26 cellular contexts compared by ENCODE assay signal in genomic region chr2:76642122-76642521, GRCh38.
"Had no signal": no experiment of that assay in that cellular context is flagged by ENCODE, and none has a peak within 500 bp of the region (broad histone marks: within the 10 kb centered on the region; RNA-seq: fewer than 3 reads in every experiment).

No MANE protein-coding gene starts in this region.

- H3K4me3 ChIP-seq: esophagus muscularis mucosa, lung, psoas muscle, spleen, suprapubic skin, tibial artery, upper lobe of right lung had no signal

- H3K4me3 Mint-ChIP-seq: activated CD4-positive, alpha-beta memory T cell treated with anti-CD3 and anti-CD28 coated beads for 36 hours; activated CD4-positive, alpha-beta T cell treated with anti-CD3 and anti-CD28 coated beads, Interleukin-2, amount 10 ng/mL, durations not matched to agents 24 days and 14 days; activated naive CD4-positive, alpha-beta T cell treated with anti-CD3 and anti-CD28 coated beads, Interleukin-2, amount 10 ng/mL, durations not matched to agents 7 days and 5 days; activated T-cell treated with anti-CD3 and anti-CD28 coated beads, Interleukin-2, amount 50 U/mL, for 24 hours; central memory CD8-positive, alpha-beta T cell; dendritic cell treated with granulocyte-macrophage colony-stimulating factor and Interleukin-4, amounts not matched to agents 40 ng/mL and 50 ng/mL, for 4 days; immature natural killer cell; naive B cell; nephron progenitor cell had no signal

- H3K9ac ChIP-seq: parathyroid adenoma had no signal

- ATAC-seq: activated CD4-positive, CD25-positive, alpha-beta regulatory T cell treated with anti-CD3 and anti-CD28 coated beads, Interleukin-2, amount 50 U/mL, for 24 hours; left lobe of liver; psoas muscle; upper lobe of right lung had no signal

- H3K27ac Mint-ChIP-seq: activated CD4-positive, alpha-beta memory T cell treated with anti-CD3 and anti-CD28 coated beads for 36 hours; activated CD4-positive, alpha-beta T cell treated with anti-CD3 and anti-CD28 coated beads, Interleukin-2, amount 10 ng/mL, durations not matched to agents 24 days and 14 days; activated naive CD4-positive, alpha-beta T cell treated with anti-CD3 and anti-CD28 coated beads, Interleukin-2, amount 10 ng/mL, durations not matched to agents 7 days and 5 days; activated T-cell treated with anti-CD3 and anti-CD28 coated beads, Interleukin-2, amount 50 U/mL, for 24 hours; dendritic cell treated with granulocyte-macrophage colony-stimulating factor and Interleukin-4, amounts not matched to agents 40 ng/mL and 50 ng/mL, for 4 days; immature natural killer cell; naive B cell; nephron progenitor cell had no signal

- H3K4me1 Mint-ChIP-seq: activated CD4-positive, alpha-beta T cell treated with anti-CD3 and anti-CD28 coated beads, Interleukin-2, amount 10 ng/mL, durations not matched to agents 24 days and 14 days; activated naive CD4-positive, alpha-beta T cell treated with anti-CD3 and anti-CD28 coated beads, Interleukin-2, amount 10 ng/mL, durations not matched to agents 7 days and 5 days; central memory CD8-positive, alpha-beta T cell; immature natural killer cell; naive B cell; nephron progenitor cell had no signal

- H3K27ac ChIP-seq: esophagus muscularis mucosa, foreskin keratinocyte, parathyroid adenoma, psoas muscle, spleen, suprapubic skin, tibial artery, upper lobe of right lung, VCaP had no signal

- H3K4me1 ChIP-seq: esophagus muscularis mucosa, parathyroid adenoma, psoas muscle, spleen, suprapubic skin, tibial artery, upper lobe of right lung had no signal

- H3K36me3 Mint-ChIP-seq: activated CD4-positive, alpha-beta memory T cell treated with anti-CD3 and anti-CD28 coated beads for 36 hours; activated naive CD4-positive, alpha-beta T cell treated with anti-CD3 and anti-CD28 coated beads, Interleukin-2, amount 10 ng/mL, durations not matched to agents 7 days and 5 days; naive B cell had no signal

- H3K27me3 Mint-ChIP-seq: activated CD4-positive, alpha-beta memory T cell treated with anti-CD3 and anti-CD28 coated beads for 36 hours; activated CD4-positive, alpha-beta T cell treated with anti-CD3 and anti-CD28 coated beads, Interleukin-2, amount 10 ng/mL, durations not matched to agents 24 days and 14 days; activated naive CD4-positive, alpha-beta T cell treated with anti-CD3 and anti-CD28 coated beads, Interleukin-2, amount 10 ng/mL, durations not matched to agents 7 days and 5 days; activated T-cell treated with anti-CD3 and anti-CD28 coated beads, Interleukin-2, amount 50 U/mL, for 24 hours; central memory CD8-positive, alpha-beta T cell; dendritic cell treated with granulocyte-macrophage colony-stimulating factor and Interleukin-4, amounts not matched to agents 40 ng/mL and 50 ng/mL, for 4 days; naive B cell had no signal

- H3K9me3 ChIP-seq: tibial artery, upper lobe of right lung had no signal

- H3K36me3 ChIP-seq: esophagus muscularis mucosa, spleen, suprapubic skin, tibial artery, upper lobe of right lung had no signal

- H3K27me3 ChIP-seq: esophagus muscularis mucosa, foreskin keratinocyte, spleen, suprapubic skin, tibial artery, upper lobe of right lung had no signal

- H3K79me2 ChIP-seq: parathyroid adenoma had no signal

- H2AFZ ChIP-seq: parathyroid adenoma had no signal

- DNase-seq: activated CD4-positive, alpha-beta memory T cell treated with anti-CD3 and anti-CD28 coated beads for 36 hours; activated CD4-positive, alpha-beta T cell treated with anti-CD3 and anti-CD28 coated beads, Interleukin-2, amount 10 ng/mL, durations not matched to agents 24 days and 14 days; activated CD8-positive, alpha-beta memory T cell treated with anti-CD3 and anti-CD28 coated beads, Interleukin-2, amount 50 U/mL, for 4 hours; activated gamma-delta T cell; activated naive CD4-positive, alpha-beta T cell treated with anti-CD3 and anti-CD28 coated beads, Interleukin-2, amount 10 ng/mL, durations not matched to agents 7 days and 5 days; activated T-cell treated with anti-CD3 and anti-CD28 coated beads, Interleukin-2, amount 50 U/mL, for 24 hours; amygdala; immature natural killer cell; naive B cell; nephron progenitor cell; occipital lobe; psoas muscle; spleen; stimulated activated naive CD4-positive, alpha-beta T cell; tibial artery; upper lobe of right lung had no signal
